Comparison of ENCODE assay signal across 23 cellular contexts in the genomic region with DNA sequence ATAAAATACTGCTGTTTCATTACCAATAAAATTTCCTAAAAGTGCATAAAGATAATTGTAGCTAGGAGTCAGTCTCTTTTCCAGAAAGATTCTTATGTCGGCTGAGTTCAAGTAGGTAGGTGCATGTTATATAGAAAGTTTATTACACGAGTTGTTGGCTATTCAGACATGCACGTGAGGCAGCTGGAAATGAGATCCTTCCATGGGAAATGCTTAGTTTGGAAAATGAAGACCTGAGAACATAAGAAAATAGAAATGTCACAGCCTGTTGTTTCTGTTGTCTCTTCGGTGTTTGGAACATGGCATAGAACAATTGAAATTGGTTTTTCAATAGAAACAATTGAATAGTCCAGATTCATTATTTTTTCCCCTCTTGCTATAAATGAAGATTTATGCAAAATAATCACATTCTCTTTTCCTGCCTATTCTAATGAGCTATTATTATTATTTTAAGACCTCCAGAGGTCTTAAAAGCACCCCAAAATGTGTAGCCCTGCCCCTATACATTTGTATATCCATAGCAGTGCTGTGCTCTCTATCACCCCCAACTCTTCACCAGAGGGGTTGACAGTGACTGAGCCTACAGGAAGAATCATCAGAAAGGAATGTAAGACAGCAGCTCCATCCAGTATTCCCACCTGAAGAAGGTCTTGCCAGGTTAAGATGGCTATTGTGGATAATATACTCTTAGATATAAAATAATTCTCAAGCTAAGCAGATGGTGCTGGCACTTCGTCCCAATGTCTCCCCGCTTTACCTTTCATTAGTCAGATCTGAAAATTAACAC.
DNase-seq lines count a peak whose midpoint lies in the region; ATAC-seq and TF ChIP-seq lines count a peak whose summit lies in the region.
"Had no signal": no experiment of that assay in that cellular context is flagged by ENCODE, and none has a peak within 500 bp of the region (broad histone marks: within the 10 kb centered on the region; RNA-seq: fewer than 3 reads in every experiment).

No MANE protein-coding gene starts in this region.

- no peaks in the 10 kb centered on the region for H3K27me3 Mint-ChIP-seq in nephron (ENCODE audit: low read depth)
- H3K27me3 Mint-ChIP-seq in naive thymus-derived CD4-positive, alpha-beta T cell: no peaks in the 10 kb centered on the region
- H3K27me3 Mint-ChIP-seq: activated naive CD8-positive, alpha-beta T cell treated with anti-CD3 and anti-CD28 coated beads, Interleukin-2, amount 10 ng/mL, durations not matched to agents 7 days and 5 days; effector memory CD8-positive, alpha-beta T cell; stimulated activated naive CD8-positive, alpha-beta T cell treated with anti-CD3 and anti-CD28 coated beads, Interleukin-15, Interleukin-2, amounts not matched to agents 100 ng/mL and 50 ng/mL, for 24 hours had no signal

- H3K27me3 ChIP-seq in PC-3 (ENCODE audit: low read length): no peaks in the 10 kb centered on the region
- no peaks in the 10 kb centered on the region for H3K27me3 ChIP-seq in naive thymus-derived CD4-positive, alpha-beta T cell (ENCODE audit: control insufficient read depth in 2 of 2, insufficient read depth in 2 of 2, low read length in 2 of 2)
- H3K27me3 ChIP-seq: transverse colon had no signal

- no peak overlapping the region for H3K9ac ChIP-seq in PC-3 (ENCODE audit: low read length)

- CTCF ChIA-PET in PC-3 (lab: Charles Lee): no interaction called here
- CTCF ChIA-PET in naive thymus-derived CD4-positive, alpha-beta T cell (lab: Charles Lee): interaction anchor here (0.6 to 0.7 kb wide), 3 partner anchors 18 to 56 kb away, joined by 3 to 6 read pairs (median 3); no protein-coding TSS in a partner anchor

- no peak overlapping the region for H2AFZ ChIP-seq in PC-3 (ENCODE audit: low read length)

- peaks cover 18% of the 10 kb centered on the region for H3K4me1 Mint-ChIP-seq in nephron
- peaks cover 0 to 61% (median 0%) of the 10 kb centered on the region in 7 donors for H3K4me1 Mint-ChIP-seq in naive thymus-derived CD4-positive, alpha-beta T cell

- no peaks in the 10 kb centered on the region for H3K79me2 ChIP-seq in PC-3 (ENCODE audit: low read length)

- H3K36me3 ChIP-seq in PC-3 (ENCODE audit: low read depth, low read length): no peaks in the 10 kb centered on the region
- no peaks in the 10 kb centered on the region for H3K36me3 ChIP-seq in naive thymus-derived CD4-positive, alpha-beta T cell (ENCODE audit: control insufficient read depth in 2 of 3, insufficient read depth in 3 of 3, low read length in 3 of 3)
- H3K36me3 ChIP-seq: HAP-1, transverse colon had no signal

- H4K20me1 ChIP-seq in PC-3 (ENCODE audit: low read length): no peaks in the 10 kb centered on the region

- ATAC-seq in PC-3 (0 out of 2 replicates have a peak, but pooled peaks have one; percentile 35), Right ventricle myocardium superior (ENCODE audit: poor library complexity) (no peak), HG03521 (IDR thresholded peaks at IDR 0.05; ENCODE audit: unreplicated experiment) (no peak)
- ATAC-seq in naive thymus-derived CD4-positive, alpha-beta T cell: no peak
- ATAC-seq: effector memory CD8-positive, alpha-beta T cell; naive thymus-derived CD8-positive, alpha-beta T cell; Right ventricle myocardium inferior had no signal

- H3K9me3 Mint-ChIP-seq in nephron: no peaks in the 10 kb centered on the region
- H3K9me3 Mint-ChIP-seq in naive thymus-derived CD4-positive, alpha-beta T cell: peaks cover 0 to 2% (median 0%) of the 10 kb centered on the region in 11 donors
- H3K9me3 Mint-ChIP-seq: activated naive CD8-positive, alpha-beta T cell treated with anti-CD3 and anti-CD28 coated beads, Interleukin-2, amount 10 ng/mL, durations not matched to agents 7 days and 5 days; effector memory CD8-positive, alpha-beta T cell; naive thymus-derived CD8-positive, alpha-beta T cell; stimulated activated naive CD8-positive, alpha-beta T cell treated with anti-CD3 and anti-CD28 coated beads, Interleukin-15, Interleukin-2, amounts not matched to agents 100 ng/mL and 50 ng/mL, for 24 hours had no signal

- no TSS peak for BruUV-seq in PC-3 (replicated peaks; lab: Mats Ljungman, UMichigan)

- intact Hi-C loops in PC-3 (cut with micrococcal nuclease) (no loop called here), Right ventricle myocardium superior (cut with DNase I) (no loop called here)
- intact Hi-C loops in naive thymus-derived CD4-positive, alpha-beta T cell (cut with micrococcal nuclease): loop anchor here in 1 of 2 donors (5.0 to 10.0 kb wide), 3 partner anchors 141 to 362 kb away; a partner anchor contains a TSS

- peak overlapping the region; percentile 67 to 77 (median 68) for H3K27ac Mint-ChIP-seq in nephron
- peak overlapping the region in 1 of 9 donors; percentile 64 for H3K27ac Mint-ChIP-seq in naive thymus-derived CD4-positive, alpha-beta T cell
- H3K27ac Mint-ChIP-seq: activated naive CD8-positive, alpha-beta T cell treated with anti-CD3 and anti-CD28 coated beads, Interleukin-2, amount 10 ng/mL, durations not matched to agents 7 days and 5 days; effector memory CD8-positive, alpha-beta T cell; naive thymus-derived CD8-positive, alpha-beta T cell; stimulated activated naive CD8-positive, alpha-beta T cell treated with anti-CD3 and anti-CD28 coated beads, Interleukin-15, Interleukin-2, amounts not matched to agents 100 ng/mL and 50 ng/mL, for 24 hours had no signal

- no peak overlapping the region for H3K4me2 ChIP-seq in PC-3 (ENCODE audit: low read length)

- peaks cover 9% of the 10 kb centered on the region for H3K4me1 ChIP-seq in PC-3 (ENCODE audit: insufficient read depth, low read length)
- peaks cover 0 to 10% of the 10 kb centered on the region in 2 donors for H3K4me1 ChIP-seq in naive thymus-derived CD4-positive, alpha-beta T cell (ENCODE audit: control insufficient read depth in 2 of 2, insufficient read depth in 2 of 2, low read length in 2 of 2)
- H3K4me1 ChIP-seq: HAP-1 had no signal

- H3K36me3 Mint-ChIP-seq in nephron (ENCODE audit: low read depth): no peaks in the 10 kb centered on the region
- peaks cover 0 to 16% (median 0%) of the 10 kb centered on the region in 5 donors for H3K36me3 Mint-ChIP-seq in naive thymus-derived CD4-positive, alpha-beta T cell
- H3K36me3 Mint-ChIP-seq: activated naive CD8-positive, alpha-beta T cell treated with anti-CD3 and anti-CD28 coated beads, Interleukin-2, amount 10 ng/mL, durations not matched to agents 7 days and 5 days; naive thymus-derived CD8-positive, alpha-beta T cell had no signal

- no peaks in the 10 kb centered on the region for H3K9me3 ChIP-seq in PC-3 (ENCODE audit: low read length)
- no peaks in the 10 kb centered on the region for H3K9me3 ChIP-seq in naive thymus-derived CD4-positive, alpha-beta T cell (ENCODE audit: control insufficient read depth in 2 of 3, low read length in 3 of 3)
- H3K9me3 ChIP-seq: HAP-1, transverse colon had no signal

- H3K27ac ChIP-seq in PC-3 (ENCODE audit: low read length): no peak overlapping the region
- no peak overlapping the region for H3K27ac ChIP-seq in naive thymus-derived CD4-positive, alpha-beta T cell (ENCODE audit: low read depth, low read length)
- H3K27ac ChIP-seq: C4-2B, transverse colon had no signal

- H3F3A ChIP-seq in PC-3 (ENCODE audit: low read length, unreplicated experiment): no peaks in the 10 kb centered on the region

- H3K4me3 Mint-ChIP-seq in nephron: no peak overlapping the region
- H3K4me3 Mint-ChIP-seq in naive thymus-derived CD4-positive, alpha-beta T cell: no peak overlapping the region
- H3K4me3 Mint-ChIP-seq: activated naive CD8-positive, alpha-beta T cell treated with anti-CD3 and anti-CD28 coated beads, Interleukin-2, amount 10 ng/mL, durations not matched to agents 7 days and 5 days; effector memory CD8-positive, alpha-beta T cell; naive thymus-derived CD8-positive, alpha-beta T cell; stimulated activated naive CD8-positive, alpha-beta T cell treated with anti-CD3 and anti-CD28 coated beads, Interleukin-15, Interleukin-2, amounts not matched to agents 100 ng/mL and 50 ng/mL, for 24 hours had no signal

- POLR2A ChIA-PET in PC-3 (lab: Charles Lee; ENCODE audit: unreplicated experiment): no interaction called here
- POLR2A ChIA-PET in naive thymus-derived CD4-positive, alpha-beta T cell (lab: Charles Lee): no interaction called here

- no peaks in the 10 kb centered on the region for H3K9me2 ChIP-seq in PC-3 (replicated peaks; ENCODE audit: low read length)

- TF ChIP-seq CTCF in PC-3 (conservative IDR thresholded peaks at IDR 0.05; ENCODE audit: low read depth, low read length): no peak
- no peak for TF ChIP-seq CTCF in nephron (IDR thresholded peaks at IDR 0.05; ENCODE audit: unreplicated experiment in 3 of 3)

- no peak overlapping the region for H3K4me3 ChIP-seq in PC-3 (ENCODE audit: low read length)
- no peak overlapping the region for H3K4me3 ChIP-seq in naive thymus-derived CD4-positive, alpha-beta T cell (ENCODE audit: low read length)
- H3K4me3 ChIP-seq: HAP-1, transverse colon had no signal

- peak; percentile 26 for DNase-seq in ELR (ENCODE audit: low read depth)
- DNase-seq in PC-3: peak; percentile 56
- peak; percentile 54 to 78 for DNase-seq in dermis microvascular lymphatic vessel endothelial cell (ENCODE audit: low read depth in 2 of 2)
- DNase-seq in Right ventricle myocardium superior: no peak
- no peak for DNase-seq in NCI-H82 (lab: John Stamatoyannopoulos, UW)
- DNase-seq in naive thymus-derived CD4-positive, alpha-beta T cell: no peak
- DNase-seq: activated naive CD8-positive, alpha-beta T cell treated with anti-CD3 and anti-CD28 coated beads, Interleukin-2, amount 10 ng/mL, durations not matched to agents 7 days and 5 days; cerebellar nuclear complex; effector memory CD8-positive, alpha-beta T cell; EL; mesenchymal stem cell; MM.1S; naive thymus-derived CD8-positive, alpha-beta T cell; NCI-H526; stimulated activated CD4-positive, alpha-beta T cell treated with anti-CD3 and anti-CD28 coated beads, Interleukin-4, amount 100 ng/mL, for 24 hours; SW 1271; transverse colon had no signal

Comparison
In these comparisons a context has a peak if more than half of its experiments do, and no peak if none do; other contexts are left out.
1. DNase-seq: peak in ELR (single experiment), PC-3 (single experiment) and dermis microvascular lymphatic vessel endothelial cell (2 of 2); none in Right ventricle myocardium superior (single experiment), NCI-H82 (single experiment) and naive thymus-derived CD4-positive, alpha-beta T cell (0 of 9).